ENCODE assay signal across 8 cellular contexts in genomic region chr5:5394378-5394986, GRCh38. TPM values are rescaled to one million over a fixed set of nuclear protein-coding genes. Genes with fewer than 3 reads are reported as not detected.
DNase-seq lines count a peak whose midpoint lies in the region; ATAC-seq and TF ChIP-seq lines count a peak whose summit lies in the region.
"Not testable (repeated sequence)": the region's sequence is repeated elsewhere in the genome, so short reads cannot be mapped to it uniquely, and the experiment has no call there.

No MANE protein-coding gene starts in this region.

- not testable (repeated sequence) for H3K4me1 ChIP-seq in right atrium auricular region; thoracic aorta (ENCODE audit: control insufficient read depth in 1 of 2, low read depth in 2 of 2)

- intact Hi-C loops in dorsolateral prefrontal cortex (cut with DNase I): loop anchor here in 1 of 2 donors (2.0 kb wide), 1 partner anchor 260 kb away; no protein-coding TSS in a partner anchor

- H3K4me3 Mint-ChIP-seq in nephron progenitor cell: not testable (repeated sequence)

- not testable (repeated sequence) for H3K36me3 Mint-ChIP-seq in nephron progenitor cell (ENCODE audit: low read depth)

- H3K27me3 Mint-ChIP-seq in nephron progenitor cell (ENCODE audit: low read depth, poor library complexity): not testable (repeated sequence)

- DNase-seq in HK-2 (ENCODE audit: unreplicated experiment) (peak; percentile 49), NCI-H460 (ENCODE audit: extremely low read depth, low read depth) (peak; percentile 22), dorsolateral prefrontal cortex (peak; percentile 51 to 84 (median 69)), nephron progenitor cell (peak; percentile 72)
- not testable (repeated sequence) for DNase-seq in right atrium auricular region (ENCODE audit: low spot score); thoracic aorta (ENCODE audit: low spot score)

- not testable (repeated sequence) for H3K9me3 ChIP-seq in right atrium auricular region, thoracic aorta

- H3K27ac Mint-ChIP-seq in nephron progenitor cell: not testable (repeated sequence)

- peak; percentile 64 for TF ChIP-seq CTCF in C4-2B (conservative IDR thresholded peaks at IDR 0.05)
- peak; percentile 73 for TF ChIP-seq CTCF in VCaP (conservative IDR thresholded peaks at IDR 0.05)
- peak; percentile 32 to 79 (median 68) for TF ChIP-seq CTCF in dorsolateral prefrontal cortex (IDR thresholded peaks at IDR 0.05 in 54 of 56, conservative IDR thresholded peaks at IDR 0.05 in 2 of 56; ENCODE audit: low read depth in 1 of 56, partially characterized antibody in 56 of 56)
- peak; percentile 22 to 63 for TF ChIP-seq CTCF in right atrium auricular region (IDR thresholded peaks at IDR 0.05)
- TF ChIP-seq CTCF in nephron progenitor cell (IDR thresholded peaks at IDR 0.05): peak; percentile 63
- TF ChIP-seq CTCF in thoracic aorta (IDR thresholded peaks at IDR 0.05): peak; percentile 30

- H3K9me3 Mint-ChIP-seq in nephron progenitor cell: not testable (repeated sequence)

- not testable (repeated sequence) for H3K27ac ChIP-seq in C4-2B, VCaP, dorsolateral prefrontal cortex, right atrium auricular region, thoracic aorta

- H3K4me1 Mint-ChIP-seq in nephron progenitor cell: not testable (repeated sequence)

- H3K27me3 ChIP-seq in dorsolateral prefrontal cortex; right atrium auricular region; thoracic aorta (replicated peaks; ENCODE audit: insufficient read depth): not testable (repeated sequence)

- not testable (repeated sequence) for ATAC-seq in thoracic aorta (ENCODE audit: insufficient number of reproducible peaks, low FRiP score, low read depth)

- H3K4me3 ChIP-seq in dorsolateral prefrontal cortex, right atrium auricular region, thoracic aorta: not testable (repeated sequence)

- not testable (repeated sequence) for H3K36me3 ChIP-seq in right atrium auricular region, thoracic aorta

RNA-seq across cellular contexts. Expression of gene ICE1, which starts 28.0 kb away (rescaled TPM):
- 25.2 and 31.2 TPM in 2 replicates for total RNA-seq in NCI-H460 (2014; rRNA removed; shearing (Covaris generic))
- 17.6 and 25.9 TPM in 2 replicates for polyA plus RNA-seq in NCI-H460 (2014; cell fraction: nucleus; rRNA removed)
- 10 to 100 TPM; 31.0 to 47.1 (median 37.4) TPM for total RNA-seq in dorsolateral prefrontal cortex
- 10 to 100 TPM; 17.2 to 18.5 TPM for total RNA-seq in right atrium auricular region
- 10 to 100 TPM; 25.5 to 48.1 TPM for total RNA-seq in thoracic aorta
